Comparison of ENCODE assay signal across 17 cellular contexts in the genomic region with DNA sequence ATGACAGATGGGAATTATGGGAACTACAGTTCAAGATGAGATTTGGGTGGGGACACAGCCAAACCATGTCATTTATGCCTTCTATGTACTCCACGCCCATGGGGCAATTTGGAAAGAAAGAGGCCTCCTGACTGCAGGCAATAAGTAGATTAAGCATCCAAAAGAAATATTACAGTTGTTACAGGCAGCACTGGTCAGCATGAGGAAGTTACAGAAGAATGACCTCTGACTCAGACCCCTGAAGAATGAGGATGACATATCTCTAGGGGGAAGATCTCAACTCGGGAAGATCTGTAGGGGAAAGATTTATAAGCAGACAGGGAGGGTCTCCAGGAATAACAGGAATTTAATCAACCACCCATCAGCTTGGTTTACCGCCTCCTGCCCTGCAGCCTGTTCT.
"Had no signal": no experiment of that assay in that cellular context is flagged by ENCODE, and none has a peak within 500 bp of the region (broad histone marks: within the 10 kb centered on the region; RNA-seq: fewer than 3 reads in every experiment).

No MANE protein-coding gene starts in this region.

- H3K36me3 ChIP-seq: colonic mucosa, left lung, neutrophil, transverse colon had no signal

- H3K27ac ChIP-seq: colonic mucosa, left lung, neutrophil, transverse colon had no signal

- H3K27ac Mint-ChIP-seq: activated CD4-positive, alpha-beta T cell treated with anti-CD3 and anti-CD28 coated beads, Interleukin-2, amount 10 ng/mL, durations not matched to agents 7 days and 5 days; activated naive CD4-positive, alpha-beta T cell treated with anti-CD3 and anti-CD28 coated beads, Interleukin-2, amount 50 U/mL, for 72 hours; activated T-cell treated with anti-CD3 and anti-CD28 coated beads, Interleukin-2, amount 50 U/mL, for 72 hours; natural killer cell; T-helper 2 cell treated with Interferon-gamma antibody and Interleukin-4, amounts not matched to agents 5 μg/mL and 100 μg/mL, for 36 hours had no signal

- H3K9me3 Mint-ChIP-seq: activated CD4-positive, alpha-beta T cell treated with anti-CD3 and anti-CD28 coated beads, Interleukin-2, amount 10 ng/mL, durations not matched to agents 7 days and 5 days; activated T-cell treated with anti-CD3 and anti-CD28 coated beads, Interleukin-2, amount 50 U/mL, for 72 hours; T-helper 2 cell treated with Interferon-gamma antibody and Interleukin-4, amounts not matched to agents 5 μg/mL and 100 μg/mL, for 36 hours had no signal

- H3K4me3 Mint-ChIP-seq: activated CD4-positive, alpha-beta T cell treated with anti-CD3 and anti-CD28 coated beads, Interleukin-2, amount 10 ng/mL, durations not matched to agents 7 days and 5 days; activated T-cell treated with anti-CD3 and anti-CD28 coated beads, Interleukin-2, amount 50 U/mL, for 72 hours; natural killer cell; T-helper 2 cell treated with Interferon-gamma antibody and Interleukin-4, amounts not matched to agents 5 μg/mL and 100 μg/mL, for 36 hours had no signal

- H3K4me1 Mint-ChIP-seq: activated CD4-positive, alpha-beta T cell treated with anti-CD3 and anti-CD28 coated beads, Interleukin-2, amount 10 ng/mL, durations not matched to agents 7 days and 5 days had no signal

- H3K4me3 ChIP-seq: colonic mucosa, left lung, mucosa of descending colon, transverse colon had no signal

- H3K36me3 Mint-ChIP-seq: activated naive CD4-positive, alpha-beta T cell treated with anti-CD3 and anti-CD28 coated beads, Interleukin-2, amount 50 U/mL, for 72 hours; natural killer cell had no signal

- DNase-seq: activated CD4-positive, alpha-beta T cell treated with anti-CD3 and anti-CD28 coated beads, Interleukin-2, amount 10 ng/mL, durations not matched to agents 7 days and 5 days; activated CD4-positive, CD25-positive, alpha-beta regulatory T cell; activated CD8-positive, alpha-beta memory T cell treated with anti-CD3 and anti-CD28 coated beads, Interleukin-2, amount 50 U/mL, for 48 hours; activated gamma-delta T cell; activated T-cell treated with anti-CD3 and anti-CD28 coated beads, Interleukin-2, amount 50 U/mL, for 72 hours; amniotic stem cell; colonic mucosa; left lung; mucosa of descending colon; natural killer cell; posterior cingulate gyrus; stimulated activated CD4-positive, alpha-beta T cell treated with anti-CD3 and anti-CD28 coated beads, Interleukin-4, amount 100 ng/mL, for 24 hours; stimulated activated naive CD4-positive, alpha-beta T cell treated with Interleukin-2 at 50 U/mL for 16 hours; transverse colon had no signal

- H3K9me3 ChIP-seq: colonic mucosa, left lung, mucosa of descending colon, neutrophil, transverse colon had no signal

- H3K4me1 ChIP-seq: colonic mucosa, left lung, transverse colon had no signal

- H3K27me3 ChIP-seq: colonic mucosa, left lung, neutrophil had no signal
